In the genomic region with DNA sequence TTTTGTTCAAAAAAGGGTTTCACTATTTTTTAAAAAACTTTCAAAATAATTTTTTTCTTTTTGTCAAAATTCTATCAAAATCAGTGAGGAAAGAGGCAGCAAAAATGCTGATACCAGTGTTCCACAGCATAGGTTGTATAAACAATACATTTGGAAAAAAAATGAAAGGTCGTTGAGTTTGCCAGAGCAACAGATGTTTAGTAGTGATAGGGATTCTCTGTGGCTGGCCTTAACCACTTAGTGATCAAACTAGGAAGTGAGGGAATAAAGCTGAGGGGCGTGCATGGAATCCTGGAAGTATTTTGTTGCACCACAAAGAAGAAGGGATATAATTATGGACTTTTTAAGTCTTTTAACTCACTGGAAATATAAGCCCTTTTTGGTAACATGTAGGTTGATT, we compare ENCODE assay signal across 23 cellular contexts.
"Had no signal": no experiment of that assay in that cellular context is flagged by ENCODE, and none has a peak within 500 bp of the region (broad histone marks: within the 10 kb centered on the region; RNA-seq: fewer than 3 reads in every experiment).

No MANE protein-coding gene starts in this region.

- H3K36me3 ChIP-seq: adrenal gland had no signal

- H3K27ac ChIP-seq: adrenal gland, PC-9 had no signal

- H3K9me3 ChIP-seq: adrenal gland had no signal

- H3K4me1 ChIP-seq: adrenal gland had no signal

- DNase-seq: activated CD4-positive, alpha-beta T cell treated with anti-CD3 and anti-CD28 coated beads for 48 hours; activated CD4-positive, alpha-beta T cell treated with anti-CD3 and anti-CD28 coated beads, Interleukin-2, amount 50 U/mL, for 4 hours; activated CD4-positive, CD25-positive, alpha-beta regulatory T cell treated with anti-CD3 and anti-CD28 coated beads, Interleukin-2, amount 50 U/mL, for 72 hours; activated CD8-positive, alpha-beta memory T cell treated with anti-CD3 and anti-CD28 coated beads, Interleukin-2, amount 50 U/mL, for 48 hours; activated CD8-positive, alpha-beta T cell treated with anti-CD3 and anti-CD28 coated beads, Interleukin-2, amount 10 ng/mL, durations not matched to agents 7 days and 5 days; activated naive CD4-positive, alpha-beta T cell treated with anti-CD3 and anti-CD28 coated beads, Interleukin-2, amount 50 U/mL, for 16 hours; activated naive CD8-positive, alpha-beta T cell treated with anti-CD3 and anti-CD28 coated beads, Interleukin-2, amount 10 ng/mL, durations not matched to agents 7 days and 5 days; activated T-cell treated with anti-CD3 and anti-CD28 coated beads, Interleukin-2, amount 50 U/mL, for 1 hour; adrenal gland; anterior cingulate cortex; cerebellar nuclear complex; Kasumi-1; KBM-7; NCI-H1694; NCI-H2029; NCI-H2107; NCI-H524 treated with DMSO at 0.1 percent for 48 hours; NCI-H774; PC-9; SHP77 treated with DMSO at 0.1 percent for 48 hours; T-cell; T-helper 2 cell; T1000 had no signal

- H3K4me3 ChIP-seq: adrenal gland, PC-9 had no signal
